ENCODE assay signal across 9 cellular contexts in genomic region chr6:30881987-30882763, GRCh38. TPM values are rescaled to one million over a fixed set of nuclear protein-coding genes. Genes with fewer than 3 reads are reported as not detected.
DNase-seq lines count a peak whose midpoint lies in the region; ATAC-seq and TF ChIP-seq lines count a peak whose summit lies in the region.
"Had no signal": no experiment of that assay in that cellular context is flagged by ENCODE, and none has a peak within 500 bp of the region (broad histone marks: within the 10 kb centered on the region; RNA-seq: fewer than 3 reads in every experiment).

No MANE protein-coding gene starts in this region.

- intact Hi-C loops in stomach (cut with DNase I; ENCODE audit: low total_unique reads) = no loop called here

- TF ChIP-seq CTCF in kidney epithelial cell (IDR thresholded peaks at IDR 0.05; ENCODE audit: insufficient read depth, low read length, poor library complexity, severe bottlenecking) (no peak), stomach (IDR thresholded peaks at IDR 0.05) (no peak)

- DNase-seq in astrocyte of the hippocampus (ENCODE audit: low read depth, low spot score) (peak; percentile 61), kidney epithelial cell (ENCODE audit: low read depth) (no peak), stomach (no peak), HUDEP-2 (lab: John Stamatoyannopoulos, UW; ENCODE audit: unreplicated experiment in 76 of 76) (no peak)
- no peak for DNase-seq in stimulated activated CD4-positive, alpha-beta T cell treated with anti-CD3 and anti-CD28 coated beads, Interleukin-4, amount 100 ng/mL, for 4 hours

- H3K4me3 ChIP-seq in HUES64 (ENCODE audit: low read length) = peak overlapping the region; percentile 72
- H3K4me3 ChIP-seq in kidney epithelial cell (ENCODE audit: low read depth, low read length) = peak overlapping the region; percentile 62
- H3K4me3 ChIP-seq in stomach = peak overlapping the region in 2 of 4 donors; percentile 80 to 81

- no peak for ATAC-seq in HG03039 (IDR thresholded peaks at IDR 0.05; ENCODE audit: unreplicated experiment)
- no peak for ATAC-seq in GM19023 (IDR thresholded peaks at IDR 0.05; ENCODE audit: unreplicated experiment)

- H3K4me1 ChIP-seq in HUES64 (ENCODE audit: insufficient read depth, low read length) (peaks cover 49% of the 10 kb centered on the region), stomach (peaks cover 41 to 70% (median 59%) of the 10 kb centered on the region in 4 donors)

- H3K36me3 ChIP-seq in HUES64 (ENCODE audit: insufficient read depth, low read length) (peaks cover under 1% of the 10 kb centered on the region; the same call in 1 of the 2 replicates), kidney epithelial cell (ENCODE audit: control insufficient read depth, insufficient read depth, low read length) (no peaks in the 10 kb centered on the region), stomach (no peaks in the 10 kb centered on the region)

- no peak for TF ChIP-seq POLR2A in stomach (IDR thresholded peaks at IDR 0.05)

- no peak for TF ChIP-seq EP300 in stomach (IDR thresholded peaks at IDR 0.05)

- H3K27me3 ChIP-seq in HUES64 (ENCODE audit: insufficient read depth, low read length) (no peaks in the 10 kb centered on the region), kidney epithelial cell (ENCODE audit: control insufficient read depth, insufficient read depth, low read length) (no peaks in the 10 kb centered on the region), stomach (peaks cover 0 to 4% (median 0%) of the 10 kb centered on the region in 3 donors)

- no peaks in the 10 kb centered on the region for H3K9me3 ChIP-seq in HUES64 (ENCODE audit: insufficient read depth, low read depth, low read length)
- H3K9me3 ChIP-seq in stomach = no peaks in the 10 kb centered on the region

- H3K9ac ChIP-seq in HUES64 (ENCODE audit: low read depth, low read length) = peak overlapping the region; percentile 67; the same call in 1 of the 2 replicates

- H3K27ac ChIP-seq in HUES64 (ENCODE audit: low read depth, low read length) = peak overlapping the region; percentile 50
- H3K27ac ChIP-seq in stomach = peak overlapping the region; percentile 92 to 95 (median 93)

- WGBS in HUES64 = 25% methylated on average over 15 of the region's 15 CpGs
- 42 to 55% (median 45%) methylated on average over 14 to 15 of the region's 15 CpGs for WGBS in stomach, 5 donors

RNA-seq across cellular contexts. Expression of gene DDR1, which starts 2.1 kb away (rescaled TPM):
- polyA plus RNA-seq in HUES64 (2013, experiment 1 of 2) = 116 TPM
- polyA plus RNA-seq in HUES64 (2013, experiment 2 of 2) = 139 TPM
- 171 and 173 TPM in 2 replicates for total RNA-seq in kidney epithelial cell
- total RNA-seq in stomach = 100 to 1,000 TPM in 3 of 5 donors, 10 to 100 TPM in 2; 51.3 to 144 (median 109) TPM
- 10 to 100 TPM; 17.6 to 88.7 (median 49.4) TPM for polyA plus RNA-seq in stomach

RNA-seq across cellular contexts. Expression of gene GTF2H4, which starts 25.8 kb away (rescaled TPM):
- 31.2 TPM for polyA plus RNA-seq in HUES64 (2013, experiment 1 of 2)
- 24.7 TPM for polyA plus RNA-seq in HUES64 (2013, experiment 2 of 2)
- total RNA-seq in kidney epithelial cell = 23.0 and 27.7 TPM in 2 replicates
- total RNA-seq in stomach = 10 to 100 TPM in 2 of 5 donors, 1 to 10 TPM in 3; 3.9 to 67.4 (median 8.1) TPM
- polyA plus RNA-seq in stomach = 10 to 100 TPM; 15.3 to 29.6 (median 17.6) TPM

RNA-seq across cellular contexts. Expression of gene VARS2, which starts 31.9 kb away (rescaled TPM):
- 25.4 TPM for polyA plus RNA-seq in HUES64 (2013, experiment 1 of 2)
- polyA plus RNA-seq in HUES64 (2013, experiment 2 of 2) = 23.3 TPM
- total RNA-seq in kidney epithelial cell (34.7 and 37.7 TPM in 2 replicates), stomach (10 to 100 TPM in 4 of 5 donors, 1 to 10 TPM in 1; 1.2 to 61.6 (median 22.7) TPM)
- polyA plus RNA-seq in stomach = 10 to 100 TPM; 17.9 to 21.8 (median 18.5) TPM

RNA-seq across cellular contexts. Expression of gene SFTA2, which starts 49.8 kb away (rescaled TPM):
- not detected for polyA plus RNA-seq in HUES64 (2013, experiment 1 of 2)
- not detected for polyA plus RNA-seq in HUES64 (2013, experiment 2 of 2)
- total RNA-seq in kidney epithelial cell (1.0 TPM in 1 of 2 replicates, not detected in the other), stomach (10 to 100 TPM in 1 of 5 donors, 1 to 10 TPM in 1, not detected in 3; 2.8 to 15.2 TPM)
- polyA plus RNA-seq in stomach = 10 to 100 TPM; 10.2 to 94.7 (median 44.1) TPM
- total RNA-seq: endothelial cell of umbilical vein had no signal
- polyA plus RNA-seq: endothelial cell of umbilical vein had no signal

RNA-seq across cellular contexts. Expression of gene MUCL3, which starts 58.6 kb away (rescaled TPM):
- polyA plus RNA-seq in HUES64 (2013, experiment 1 of 2) = 0.10 TPM
- 0.13 TPM for polyA plus RNA-seq in HUES64 (2013, experiment 2 of 2)
- total RNA-seq in kidney epithelial cell (not detected in 2 replicates), stomach (100 to 1,000 TPM in 3 of 5 donors, 10 to 100 TPM in 1, under 1 TPM in 1; 0.87 to 346 (median 168) TPM)
- 10 to 100 TPM; 17.5 to 83.3 (median 39.6) TPM for polyA plus RNA-seq in stomach
- total RNA-seq: endothelial cell of umbilical vein had no signal
- polyA plus RNA-seq: endothelial cell of umbilical vein had no signal
